In the genomic region with DNA sequence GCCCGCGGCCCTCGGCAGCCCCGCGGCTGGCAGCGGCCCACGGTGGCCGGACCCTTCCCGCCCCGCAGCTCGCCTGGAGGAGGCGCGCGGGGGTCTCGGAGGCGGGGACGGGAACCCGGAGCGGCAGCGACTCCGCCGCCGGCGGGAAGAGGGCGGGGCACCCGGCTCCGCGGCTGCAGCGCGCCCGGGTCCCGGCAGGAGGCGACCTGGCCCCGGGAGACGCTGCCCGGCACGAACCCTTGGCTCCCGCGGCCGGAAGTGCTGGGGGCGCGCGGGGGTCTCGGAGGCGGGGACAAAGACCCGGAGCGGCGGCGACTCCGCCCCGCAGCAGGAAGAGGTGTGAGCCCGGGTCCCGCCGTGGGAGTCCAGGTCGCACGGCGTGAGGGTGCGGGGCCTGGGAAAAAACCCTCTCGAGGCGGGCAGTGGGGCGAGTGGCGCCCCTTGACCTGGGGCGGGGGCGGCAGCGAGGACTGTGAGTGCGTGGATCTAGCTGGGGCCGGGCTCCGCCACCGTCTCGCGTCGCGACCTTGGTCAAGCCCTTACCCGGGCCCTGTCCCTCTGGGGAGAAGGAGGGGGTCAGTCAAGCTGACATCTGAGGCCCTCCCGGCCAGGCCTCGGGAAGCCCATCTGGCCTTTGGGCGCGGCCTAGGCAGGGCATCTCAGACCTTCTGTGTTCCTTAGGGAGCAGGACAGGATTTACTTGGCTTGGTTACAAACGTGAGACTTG, we compare ENCODE assay signal across 1 cellular context.
TF ChIP-seq lines count a peak whose summit lies in the region.

A gene (minus strand): TSS at position 151 of the 727 bp plus-strand sequence. CDS start 230 bp downstream, outside the sequence.

TF ChIP-seq in HepG2, 621 proteins besides CTCF, POLR2A, EP300 and RAD21 (continued from another document and continues in another):
- TF ChIP-seq, protein P1, sequence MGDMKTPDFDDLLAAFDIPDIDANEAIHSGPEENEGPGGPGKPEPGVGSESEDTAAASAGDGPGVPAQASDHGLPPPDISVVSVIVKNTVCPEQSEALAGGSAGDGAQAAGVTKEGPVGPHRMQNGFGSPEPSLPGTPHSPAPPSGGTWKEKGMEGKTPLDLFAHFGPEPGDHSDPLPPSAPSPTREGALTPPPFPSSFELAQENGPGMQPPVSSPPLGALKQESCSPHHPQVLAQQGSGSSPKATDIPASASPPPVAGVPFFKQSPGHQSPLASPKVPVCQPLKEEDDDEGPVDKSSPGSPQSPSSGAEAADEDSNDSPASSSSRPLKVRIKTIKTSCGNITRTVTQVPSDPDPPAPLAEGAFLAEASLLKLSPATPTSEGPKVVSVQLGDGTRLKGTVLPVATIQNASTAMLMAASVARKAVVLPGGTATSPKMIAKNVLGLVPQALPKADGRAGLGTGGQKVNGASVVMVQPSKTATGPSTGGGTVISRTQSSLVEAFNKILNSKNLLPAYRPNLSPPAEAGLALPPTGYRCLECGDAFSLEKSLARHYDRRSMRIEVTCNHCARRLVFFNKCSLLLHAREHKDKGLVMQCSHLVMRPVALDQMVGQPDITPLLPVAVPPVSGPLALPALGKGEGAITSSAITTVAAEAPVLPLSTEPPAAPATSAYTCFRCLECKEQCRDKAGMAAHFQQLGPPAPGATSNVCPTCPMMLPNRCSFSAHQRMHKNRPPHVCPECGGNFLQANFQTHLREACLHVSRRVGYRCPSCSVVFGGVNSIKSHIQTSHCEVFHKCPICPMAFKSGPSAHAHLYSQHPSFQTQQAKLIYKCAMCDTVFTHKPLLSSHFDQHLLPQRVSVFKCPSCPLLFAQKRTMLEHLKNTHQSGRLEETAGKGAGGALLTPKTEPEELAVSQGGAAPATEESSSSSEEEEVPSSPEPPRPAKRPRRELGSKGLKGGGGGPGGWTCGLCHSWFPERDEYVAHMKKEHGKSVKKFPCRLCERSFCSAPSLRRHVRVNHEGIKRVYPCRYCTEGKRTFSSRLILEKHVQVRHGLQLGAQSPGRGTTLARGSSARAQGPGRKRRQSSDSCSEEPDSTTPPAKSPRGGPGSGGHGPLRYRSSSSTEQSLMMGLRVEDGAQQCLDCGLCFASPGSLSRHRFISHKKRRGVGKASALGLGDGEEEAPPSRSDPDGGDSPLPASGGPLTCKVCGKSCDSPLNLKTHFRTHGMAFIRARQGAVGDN (CRISPR knock-in tag; IDR thresholded peaks at IDR 0.05), result peak; percentile 89
- TF ChIP-seq ZC3H13 (CRISPR knock-in tag; IDR thresholded peaks at IDR 0.05) (no peak), ZNF274 (CRISPR knock-in tag; IDR thresholded peaks at IDR 0.05) (peak; percentile 86), ARID2 (CRISPR knock-in tag; IDR thresholded peaks at IDR 0.05; ENCODE audit: borderline replicate concordance) (peak; percentile 75; the same call in 1 of the 2 replicates), ZSCAN21 (CRISPR knock-in tag; IDR thresholded peaks at IDR 0.05; ENCODE audit: borderline replicate concordance) (no peak), ZNF605 (CRISPR knock-in tag; IDR thresholded peaks at IDR 0.05) (0 out of 2 replicates have a peak, but pooled peaks have one; percentile 43), SYNCRIP (IDR thresholded peaks at IDR 0.05; ENCODE audit: insufficient read depth, low read depth, low read length) (no peak), KDM5A (IDR thresholded peaks at IDR 0.05; ENCODE audit: borderline replicate concordance, low read length) (no peak), DMAP1 (CRISPR knock-in tag; IDR thresholded peaks at IDR 0.05) (peak; percentile 61; the same call in 1 of the 2 replicates), SP1 (IDR thresholded peaks at IDR 0.05) (no peak), SP1 (CRISPR knock-in tag; IDR thresholded peaks at IDR 0.05) (no peak), FIP1L1 (IDR thresholded peaks at IDR 0.05; ENCODE audit: borderline replicate concordance, insufficient read depth, low read depth, low read length) (no peak), EED (CRISPR knock-in tag; IDR thresholded peaks at IDR 0.05) (0 out of 2 replicates have a peak, but pooled peaks have one; percentile 15), PHF5A (CRISPR knock-in tag; IDR thresholded peaks at IDR 0.05; ENCODE audit: low read depth, unreplicated experiment) (no peak), BORCS8-MEF2B (CRISPR knock-in tag; IDR thresholded peaks at IDR 0.05) (peak; percentile 70), AGO1 (IDR thresholded peaks at IDR 0.05; ENCODE audit: low read depth, low read length, poor library complexity, severe bottlenecking) (no peak), ZNF543 (CRISPR knock-in tag; IDR thresholded peaks at IDR 0.05) (peak; percentile 65), ZNF446 (CRISPR knock-in tag; IDR thresholded peaks at IDR 0.05) (peak; percentile 52; the same call in 1 of the 2 replicates), HDAC2 (CRISPR knock-in tag; IDR thresholded peaks at IDR 0.05) (peak; percentile 41; the same call in 1 of the 2 replicates), ZNF234 (CRISPR knock-in tag; conservative IDR thresholded peaks at IDR 0.05) (no peak), NKX3-1 (CRISPR knock-in tag; IDR thresholded peaks at IDR 0.05) (no peak), ZBTB7A (CRISPR knock-in tag; IDR thresholded peaks at IDR 0.05) (peak; percentile 98), ZNF564 (CRISPR knock-in tag; IDR thresholded peaks at IDR 0.05) (peak; percentile 76; the same call in 1 of the 2 replicates), ZNF251 (CRISPR knock-in tag; IDR thresholded peaks at IDR 0.05) (no peak), ZNF788 (CRISPR knock-in tag; IDR thresholded peaks at IDR 0.05; ENCODE audit: borderline replicate concordance) (peak; percentile 52; the same call in 1 of the 2 replicates), ZNF709 (CRISPR knock-in tag; IDR thresholded peaks at IDR 0.05) (0 out of 2 replicates have a peak, but pooled peaks have one; percentile 52)
- TF ChIP-seq, protein P2, sequence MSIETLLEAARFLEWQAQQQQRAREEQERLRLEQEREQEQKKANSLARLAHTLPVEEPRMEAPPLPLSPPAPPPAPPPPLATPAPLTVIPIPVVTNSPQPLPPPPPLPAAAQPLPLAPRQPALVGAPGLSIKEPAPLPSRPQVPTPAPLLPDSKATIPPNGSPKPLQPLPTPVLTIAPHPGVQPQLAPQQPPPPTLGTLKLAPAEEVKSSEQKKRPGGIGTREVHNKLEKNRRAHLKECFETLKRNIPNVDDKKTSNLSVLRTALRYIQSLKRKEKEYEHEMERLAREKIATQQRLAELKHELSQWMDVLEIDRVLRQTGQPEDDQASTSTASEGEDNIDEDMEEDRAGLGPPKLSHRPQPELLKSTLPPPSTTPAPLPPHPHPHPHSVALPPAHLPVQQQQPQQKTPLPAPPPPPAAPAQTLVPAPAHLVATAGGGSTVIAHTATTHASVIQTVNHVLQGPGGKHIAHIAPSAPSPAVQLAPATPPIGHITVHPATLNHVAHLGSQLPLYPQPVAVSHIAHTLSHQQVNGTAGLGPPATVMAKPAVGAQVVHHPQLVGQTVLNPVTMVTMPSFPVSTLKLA (IDR thresholded peaks at IDR 0.05), result no peak
- TF ChIP-seq, protein P3, sequence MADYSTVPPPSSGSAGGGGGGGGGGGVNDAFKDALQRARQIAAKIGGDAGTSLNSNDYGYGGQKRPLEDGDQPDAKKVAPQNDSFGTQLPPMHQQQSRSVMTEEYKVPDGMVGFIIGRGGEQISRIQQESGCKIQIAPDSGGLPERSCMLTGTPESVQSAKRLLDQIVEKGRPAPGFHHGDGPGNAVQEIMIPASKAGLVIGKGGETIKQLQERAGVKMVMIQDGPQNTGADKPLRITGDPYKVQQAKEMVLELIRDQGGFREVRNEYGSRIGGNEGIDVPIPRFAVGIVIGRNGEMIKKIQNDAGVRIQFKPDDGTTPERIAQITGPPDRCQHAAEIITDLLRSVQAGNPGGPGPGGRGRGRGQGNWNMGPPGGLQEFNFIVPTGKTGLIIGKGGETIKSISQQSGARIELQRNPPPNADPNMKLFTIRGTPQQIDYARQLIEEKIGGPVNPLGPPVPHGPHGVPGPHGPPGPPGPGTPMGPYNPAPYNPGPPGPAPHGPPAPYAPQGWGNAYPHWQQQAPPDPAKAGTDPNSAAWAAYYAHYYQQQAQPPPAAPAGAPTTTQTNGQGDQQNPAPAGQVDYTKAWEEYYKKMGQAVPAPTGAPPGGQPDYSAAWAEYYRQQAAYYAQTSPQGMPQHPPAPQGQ (CRISPR knock-in tag; IDR thresholded peaks at IDR 0.05; ENCODE audit: borderline replicate concordance), result no peak
- TF ChIP-seq, protein P4, sequence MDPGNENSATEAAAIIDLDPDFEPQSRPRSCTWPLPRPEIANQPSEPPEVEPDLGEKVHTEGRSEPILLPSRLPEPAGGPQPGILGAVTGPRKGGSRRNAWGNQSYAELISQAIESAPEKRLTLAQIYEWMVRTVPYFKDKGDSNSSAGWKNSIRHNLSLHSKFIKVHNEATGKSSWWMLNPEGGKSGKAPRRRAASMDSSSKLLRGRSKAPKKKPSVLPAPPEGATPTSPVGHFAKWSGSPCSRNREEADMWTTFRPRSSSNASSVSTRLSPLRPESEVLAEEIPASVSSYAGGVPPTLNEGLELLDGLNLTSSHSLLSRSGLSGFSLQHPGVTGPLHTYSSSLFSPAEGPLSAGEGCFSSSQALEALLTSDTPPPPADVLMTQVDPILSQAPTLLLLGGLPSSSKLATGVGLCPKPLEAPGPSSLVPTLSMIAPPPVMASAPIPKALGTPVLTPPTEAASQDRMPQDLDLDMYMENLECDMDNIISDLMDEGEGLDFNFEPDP (CRISPR knock-in tag; conservative IDR thresholded peaks at IDR 0.05), result no peak
- TF ChIP-seq, protein P5, sequence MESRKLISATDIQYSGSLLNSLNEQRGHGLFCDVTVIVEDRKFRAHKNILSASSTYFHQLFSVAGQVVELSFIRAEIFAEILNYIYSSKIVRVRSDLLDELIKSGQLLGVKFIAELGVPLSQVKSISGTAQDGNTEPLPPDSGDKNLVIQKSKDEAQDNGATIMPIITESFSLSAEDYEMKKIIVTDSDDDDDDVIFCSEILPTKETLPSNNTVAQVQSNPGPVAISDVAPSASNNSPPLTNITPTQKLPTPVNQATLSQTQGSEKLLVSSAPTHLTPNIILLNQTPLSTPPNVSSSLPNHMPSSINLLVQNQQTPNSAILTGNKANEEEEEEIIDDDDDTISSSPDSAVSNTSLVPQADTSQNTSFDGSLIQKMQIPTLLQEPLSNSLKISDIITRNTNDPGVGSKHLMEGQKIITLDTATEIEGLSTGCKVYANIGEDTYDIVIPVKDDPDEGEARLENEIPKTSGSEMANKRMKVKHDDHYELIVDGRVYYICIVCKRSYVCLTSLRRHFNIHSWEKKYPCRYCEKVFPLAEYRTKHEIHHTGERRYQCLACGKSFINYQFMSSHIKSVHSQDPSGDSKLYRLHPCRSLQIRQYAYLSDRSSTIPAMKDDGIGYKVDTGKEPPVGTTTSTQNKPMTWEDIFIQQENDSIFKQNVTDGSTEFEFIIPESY (CRISPR knock-in tag; IDR thresholded peaks at IDR 0.05), result no peak
- TF ChIP-seq, protein P6, sequence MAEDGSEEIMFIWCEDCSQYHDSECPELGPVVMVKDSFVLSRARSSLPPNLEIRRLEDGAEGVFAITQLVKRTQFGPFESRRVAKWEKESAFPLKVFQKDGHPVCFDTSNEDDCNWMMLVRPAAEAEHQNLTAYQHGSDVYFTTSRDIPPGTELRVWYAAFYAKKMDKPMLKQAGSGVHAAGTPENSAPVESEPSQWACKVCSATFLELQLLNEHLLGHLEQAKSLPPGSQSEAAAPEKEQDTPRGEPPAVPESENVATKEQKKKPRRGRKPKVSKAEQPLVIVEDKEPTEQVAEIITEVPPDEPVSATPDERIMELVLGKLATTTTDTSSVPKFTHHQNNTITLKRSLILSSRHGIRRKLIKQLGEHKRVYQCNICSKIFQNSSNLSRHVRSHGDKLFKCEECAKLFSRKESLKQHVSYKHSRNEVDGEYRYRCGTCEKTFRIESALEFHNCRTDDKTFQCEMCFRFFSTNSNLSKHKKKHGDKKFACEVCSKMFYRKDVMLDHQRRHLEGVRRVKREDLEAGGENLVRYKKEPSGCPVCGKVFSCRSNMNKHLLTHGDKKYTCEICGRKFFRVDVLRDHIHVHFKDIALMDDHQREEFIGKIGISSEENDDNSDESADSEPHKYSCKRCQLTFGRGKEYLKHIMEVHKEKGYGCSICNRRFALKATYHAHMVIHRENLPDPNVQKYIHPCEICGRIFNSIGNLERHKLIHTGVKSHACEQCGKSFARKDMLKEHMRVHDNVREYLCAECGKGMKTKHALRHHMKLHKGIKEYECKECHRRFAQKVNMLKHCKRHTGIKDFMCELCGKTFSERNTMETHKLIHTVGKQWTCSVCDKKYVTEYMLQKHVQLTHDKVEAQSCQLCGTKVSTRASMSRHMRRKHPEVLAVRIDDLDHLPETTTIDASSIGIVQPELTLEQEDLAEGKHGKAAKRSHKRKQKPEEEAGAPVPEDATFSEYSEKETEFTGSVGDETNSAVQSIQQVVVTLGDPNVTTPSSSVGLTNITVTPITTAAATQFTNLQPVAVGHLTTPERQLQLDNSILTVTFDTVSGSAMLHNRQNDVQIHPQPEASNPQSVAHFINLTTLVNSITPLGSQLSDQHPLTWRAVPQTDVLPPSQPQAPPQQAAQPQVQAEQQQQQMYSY (CRISPR knock-in tag; IDR thresholded peaks at IDR 0.05), result peak; percentile 91
- TF ChIP-seq, protein P7, sequence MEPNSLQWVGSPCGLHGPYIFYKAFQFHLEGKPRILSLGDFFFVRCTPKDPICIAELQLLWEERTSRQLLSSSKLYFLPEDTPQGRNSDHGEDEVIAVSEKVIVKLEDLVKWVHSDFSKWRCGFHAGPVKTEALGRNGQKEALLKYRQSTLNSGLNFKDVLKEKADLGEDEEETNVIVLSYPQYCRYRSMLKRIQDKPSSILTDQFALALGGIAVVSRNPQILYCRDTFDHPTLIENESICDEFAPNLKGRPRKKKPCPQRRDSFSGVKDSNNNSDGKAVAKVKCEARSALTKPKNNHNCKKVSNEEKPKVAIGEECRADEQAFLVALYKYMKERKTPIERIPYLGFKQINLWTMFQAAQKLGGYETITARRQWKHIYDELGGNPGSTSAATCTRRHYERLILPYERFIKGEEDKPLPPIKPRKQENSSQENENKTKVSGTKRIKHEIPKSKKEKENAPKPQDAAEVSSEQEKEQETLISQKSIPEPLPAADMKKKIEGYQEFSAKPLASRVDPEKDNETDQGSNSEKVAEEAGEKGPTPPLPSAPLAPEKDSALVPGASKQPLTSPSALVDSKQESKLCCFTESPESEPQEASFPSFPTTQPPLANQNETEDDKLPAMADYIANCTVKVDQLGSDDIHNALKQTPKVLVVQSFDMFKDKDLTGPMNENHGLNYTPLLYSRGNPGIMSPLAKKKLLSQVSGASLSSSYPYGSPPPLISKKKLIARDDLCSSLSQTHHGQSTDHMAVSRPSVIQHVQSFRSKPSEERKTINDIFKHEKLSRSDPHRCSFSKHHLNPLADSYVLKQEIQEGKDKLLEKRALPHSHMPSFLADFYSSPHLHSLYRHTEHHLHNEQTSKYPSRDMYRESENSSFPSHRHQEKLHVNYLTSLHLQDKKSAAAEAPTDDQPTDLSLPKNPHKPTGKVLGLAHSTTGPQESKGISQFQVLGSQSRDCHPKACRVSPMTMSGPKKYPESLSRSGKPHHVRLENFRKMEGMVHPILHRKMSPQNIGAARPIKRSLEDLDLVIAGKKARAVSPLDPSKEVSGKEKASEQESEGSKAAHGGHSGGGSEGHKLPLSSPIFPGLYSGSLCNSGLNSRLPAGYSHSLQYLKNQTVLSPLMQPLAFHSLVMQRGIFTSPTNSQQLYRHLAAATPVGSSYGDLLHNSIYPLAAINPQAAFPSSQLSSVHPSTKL (CRISPR knock-in tag; IDR thresholded peaks at IDR 0.05), result peak; percentile 55; the same call in 1 of the 2 replicates
- TF ChIP-seq, protein P8, sequence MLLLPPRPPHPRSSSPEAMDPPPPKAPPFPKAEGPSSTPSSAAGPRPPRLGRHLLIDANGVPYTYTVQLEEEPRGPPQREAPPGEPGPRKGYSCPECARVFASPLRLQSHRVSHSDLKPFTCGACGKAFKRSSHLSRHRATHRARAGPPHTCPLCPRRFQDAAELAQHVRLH (CRISPR knock-in tag; IDR thresholded peaks at IDR 0.05; ENCODE audit: borderline replicate concordance, low read depth), result peak; percentile 70
